ENCODE assay signal across 19 cellular contexts in the genomic region with DNA sequence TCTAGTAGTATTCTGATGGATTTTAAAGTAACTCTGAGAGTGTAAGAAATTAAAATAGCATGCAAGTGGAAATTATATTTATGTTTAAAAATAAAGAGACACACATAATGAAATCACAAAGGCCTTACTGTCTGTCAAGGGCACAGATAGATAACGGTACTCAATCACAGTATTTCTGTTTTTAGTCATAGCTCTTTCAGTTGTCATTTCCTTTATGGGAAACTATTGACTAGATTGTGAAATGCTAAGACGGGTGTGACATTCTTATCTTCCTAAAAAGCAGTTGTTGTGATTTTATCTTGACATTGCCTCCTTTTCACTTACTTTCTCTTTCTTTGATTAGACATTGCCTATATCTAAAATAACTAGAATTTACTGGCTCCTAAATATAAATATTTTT.
DNase-seq lines count a peak whose midpoint lies in the region; ATAC-seq, FAIRE-seq and TF ChIP-seq lines count a peak whose summit lies in the region.
"Had no signal": no experiment of that assay in that cellular context is flagged by ENCODE, and none has a peak within 500 bp of the region (broad histone marks: within the 10 kb centered on the region; RNA-seq: fewer than 3 reads in every experiment).

No MANE protein-coding gene starts in this region.

- H2BK12ac ChIP-seq in mesenchymal stem cell (ENCODE audit: low read length in 2 of 2) = no peak overlapping the region

- H3K23ac ChIP-seq in mesenchymal stem cell (ENCODE audit: low read length in 2 of 2) = no peak overlapping the region

- H3K9me3 ChIP-seq in mesenchymal stem cell (ENCODE audit: control insufficient read depth, low read length) (no peaks in the 10 kb centered on the region), small intestine (ENCODE audit: control insufficient read depth, low read depth) (no peaks in the 10 kb centered on the region)
- H3K9me3 ChIP-seq: mucosa of descending colon, SJCRH30, suprapubic skin had no signal

- H2AFZ ChIP-seq in mesenchymal stem cell (ENCODE audit: low read depth, low read length) = no peak overlapping the region
- no peak overlapping the region for H2AFZ ChIP-seq in GM23338

- no peak overlapping the region for H4K91ac ChIP-seq in mesenchymal stem cell (ENCODE audit: low read length)

- whole genome bisulfite sequencing in mesenchymal stem cell = no CpG with 5 or more reads among the region's 2 CpGs
- 12 to 45% (median 17%) methylated on average over 2 of the region's 2 CpGs for WGBS in small intestine, 3 donors

- no peak overlapping the region for H3K27ac ChIP-seq in mesenchymal stem cell (ENCODE audit: low read length, poor library complexity, severe bottlenecking)
- H3K27ac ChIP-seq in small intestine (ENCODE audit: low read depth in 1 of 2, low read length in 1 of 2) = no peak overlapping the region
- H3K27ac ChIP-seq in GM23338 (ENCODE audit: low read depth) = no peak overlapping the region
- H3K27ac ChIP-seq: SJCRH30, skin epidermis, suprapubic skin had no signal

- H3K79me2 ChIP-seq in GM23338 (replicated peaks; ENCODE audit: insufficient read depth) = no peaks in the 10 kb centered on the region

- no peak for FAIRE-seq in small intestine (lab: Jason Lieb, UNC)
- FAIRE-seq: GM19239 had no signal

- no peaks in the 10 kb centered on the region for H3K36me3 ChIP-seq in mesenchymal stem cell (ENCODE audit: control insufficient read depth in 1 of 2, insufficient read depth in 2 of 2, low read depth in 1 of 2, low read length in 2 of 2)
- no peaks in the 10 kb centered on the region for H3K36me3 ChIP-seq in small intestine (ENCODE audit: control insufficient read depth in 2 of 2, insufficient read depth in 2 of 2, low read length in 2 of 2)
- H3K36me3 ChIP-seq in GM23338 (ENCODE audit: insufficient read depth) = no peaks in the 10 kb centered on the region
- H3K36me3 ChIP-seq: SJCRH30, suprapubic skin had no signal

- no peak overlapping the region for H2BK120ac ChIP-seq in mesenchymal stem cell (ENCODE audit: low read depth, low read length)

- no peak overlapping the region for H3K18ac ChIP-seq in mesenchymal stem cell (ENCODE audit: low read depth in 1 of 2, low read length in 2 of 2)

- DNase-seq in GM12865 (ENCODE audit: low read depth) = peak; percentile 30
- DNase-seq in HPDE6-E6E7 (ENCODE audit: extremely low spot score) = no peak
- no peak for DNase-seq in mesenchymal stem cell
- DNase-seq in small intestine = no peak
- no peak for DNase-seq in GM23338 (ENCODE audit: low spot score)
- DNase-seq: activated CD4-positive, alpha-beta T cell treated with anti-CD3 and anti-CD28 coated beads, Interleukin-2, amount 50 U/mL, for 4 hours; activated T-cell treated with anti-CD3 and anti-CD28 coated beads, Interleukin-2, amount 50 U/mL, for 48 hours; Calu3; cerebellar nuclear complex; head of caudate nucleus; mucosa of descending colon; NCI-H2171; SJCRH30 had no signal

- H2BK5ac ChIP-seq in mesenchymal stem cell (ENCODE audit: low read depth, low read length, poor library complexity, severe bottlenecking) = no peak overlapping the region

- no peak overlapping the region for H4K8ac ChIP-seq in mesenchymal stem cell (ENCODE audit: low read length)

- no peaks in the 10 kb centered on the region for H3K4me1 ChIP-seq in mesenchymal stem cell (ENCODE audit: control insufficient read depth, insufficient read depth, low read depth, low read length)
- no peaks in the 10 kb centered on the region for H3K4me1 ChIP-seq in small intestine (ENCODE audit: control insufficient read depth in 2 of 2, insufficient read depth in 1 of 2, low read depth in 1 of 2, low read length in 1 of 2)
- no peaks in the 10 kb centered on the region for H3K4me1 ChIP-seq in GM23338 (ENCODE audit: insufficient read depth)
- H3K4me1 ChIP-seq: SJCRH30, suprapubic skin had no signal

- H3K4me1 Mint-ChIP-seq in GM23338 = no peaks in the 10 kb centered on the region

- H3K4ac ChIP-seq in mesenchymal stem cell (ENCODE audit: low read depth in 1 of 2, low read length in 2 of 2) = no peak overlapping the region

- no peaks in the 10 kb centered on the region for H4K20me1 ChIP-seq in GM23338 (replicated peaks; ENCODE audit: insufficient read depth)

- no peaks in the 10 kb centered on the region for H3K27me3 Mint-ChIP-seq in GM23338 (ENCODE audit: insufficient read depth, low read depth, poor library complexity)

- no peak for TF ChIP-seq CTCF in GM12865 (IDR thresholded peaks at IDR 0.05; ENCODE audit: insufficient read depth, low read depth, low read length, missing control alignments)
- no peak for TF ChIP-seq CTCF in GM23338 (conservative IDR thresholded peaks at IDR 0.05; ENCODE audit: low read depth in 2 of 2)

- no peak overlapping the region for H3K4me3 Mint-ChIP-seq in GM23338

- H3K9me2 ChIP-seq in GM23338 (ENCODE audit: insufficient read depth) = 0 out of 2 replicates have a peak, but pooled peaks cover 6% of the 10 kb centered on the region

- H3K4me2 ChIP-seq in mesenchymal stem cell (ENCODE audit: low read length, poor library complexity, severe bottlenecking) (no peak overlapping the region), GM23338 (no peak overlapping the region)

- no peaks in the 10 kb centered on the region for H3K36me3 Mint-ChIP-seq in GM23338 (ENCODE audit: low read depth)

- no peak overlapping the region for H2AK5ac ChIP-seq in mesenchymal stem cell (ENCODE audit: low read length, severe bottlenecking)

- H3K9ac ChIP-seq in mesenchymal stem cell (ENCODE audit: low read length) = no peak overlapping the region

- no peak overlapping the region for H3K14ac ChIP-seq in mesenchymal stem cell (ENCODE audit: low read length in 2 of 2)

- no peaks in the 10 kb centered on the region for H3K79me1 ChIP-seq in mesenchymal stem cell (replicated peaks; ENCODE audit: low read length, poor library complexity, severe bottlenecking)

- H3K27ac Mint-ChIP-seq in GM23338 = no peak overlapping the region

- no peak overlapping the region for H2BK15ac ChIP-seq in mesenchymal stem cell (ENCODE audit: low read depth, poor library complexity, severe bottlenecking)

- H3K4me3 ChIP-seq in GM12865 (ENCODE audit: low read depth, low read length) (no peak overlapping the region), mesenchymal stem cell (ENCODE audit: insufficient read depth in 1 of 2, low read depth in 1 of 2, low read length in 2 of 2) (no peak overlapping the region), small intestine (ENCODE audit: low read depth in 1 of 2, low read length in 2 of 2) (no peak overlapping the region), GM23338 (no peak overlapping the region)
- H3K4me3 ChIP-seq: mucosa of descending colon, SJCRH30, skin epidermis, suprapubic skin had no signal

- peak; percentile 75 for ATAC-seq in GM19395 (IDR thresholded peaks at IDR 0.05; ENCODE audit: unreplicated experiment)
- peak; percentile 46 for ATAC-seq in HG02798 (IDR thresholded peaks at IDR 0.05; ENCODE audit: poor library complexity, unreplicated experiment)
- ATAC-seq in HG03439 (IDR thresholded peaks at IDR 0.05; ENCODE audit: unreplicated experiment) = peak; percentile 60
- no peak for ATAC-seq in GM23338
- ATAC-seq: mucosa of descending colon had no signal

- H3K9me3 Mint-ChIP-seq in GM23338 = no peaks in the 10 kb centered on the region

- no peaks in the 10 kb centered on the region for H3F3A ChIP-seq in GM23338 (replicated peaks; ENCODE audit: low read depth)

- H3K27me3 ChIP-seq in mesenchymal stem cell (ENCODE audit: control insufficient read depth in 1 of 2, insufficient read depth in 1 of 2, low read length in 2 of 2) = no peaks in the 10 kb centered on the region
- H3K27me3 ChIP-seq in small intestine (ENCODE audit: control insufficient read depth in 2 of 2, insufficient read depth in 2 of 2, low read length in 2 of 2) = no peaks in the 10 kb centered on the region
- H3K27me3 ChIP-seq in GM23338 (ENCODE audit: insufficient read depth) = no peaks in the 10 kb centered on the region
- H3K27me3 ChIP-seq: SJCRH30, suprapubic skin had no signal

TF ChIP-seq in GM23338, 12 proteins besides CTCF, POLR2A, EP300 and RAD21:
- no peak for TF ChIP-seq REST (IDR thresholded peaks at IDR 0.05; ENCODE audit: unreplicated experiment)
- no peak for TF ChIP-seq EZH2phosphoT487 (IDR thresholded peaks at IDR 0.05; ENCODE audit: unreplicated experiment)
- TF ChIP-seq, protein P1, sequence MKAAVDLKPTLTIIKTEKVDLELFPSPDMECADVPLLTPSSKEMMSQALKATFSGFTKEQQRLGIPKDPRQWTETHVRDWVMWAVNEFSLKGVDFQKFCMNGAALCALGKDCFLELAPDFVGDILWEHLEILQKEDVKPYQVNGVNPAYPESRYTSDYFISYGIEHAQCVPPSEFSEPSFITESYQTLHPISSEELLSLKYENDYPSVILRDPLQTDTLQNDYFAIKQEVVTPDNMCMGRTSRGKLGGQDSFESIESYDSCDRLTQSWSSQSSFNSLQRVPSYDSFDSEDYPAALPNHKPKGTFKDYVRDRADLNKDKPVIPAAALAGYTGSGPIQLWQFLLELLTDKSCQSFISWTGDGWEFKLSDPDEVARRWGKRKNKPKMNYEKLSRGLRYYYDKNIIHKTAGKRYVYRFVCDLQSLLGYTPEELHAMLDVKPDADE (IDR thresholded peaks at IDR 0.05) = no peak
- TF ChIP-seq POLR2AphosphoS5 (IDR thresholded peaks at IDR 0.05; ENCODE audit: low read depth) = no peak
- TF ChIP-seq JUNB (IDR thresholded peaks at IDR 0.05; ENCODE audit: unreplicated experiment) = no peak
